1 cellular context compared by ENCODE assay signal in genomic region chr17:39107973-39108372, GRCh38.
TF ChIP-seq lines count a peak whose summit lies in the region.

No MANE protein-coding gene starts in this region.

TF ChIP-seq in SK-N-SH treated with all-trans-retinoic acid at 6 μM for 48 hours, 23 proteins besides CTCF, POLR2A, EP300 and RAD21 (continued from another document):
- TF ChIP-seq TOX (CRISPR knock-in tag; IDR thresholded peaks at IDR 0.05; ENCODE audit: borderline replicate concordance) (no peak), OSR1 (CRISPR knock-in tag; IDR thresholded peaks at IDR 0.05) (no peak)
